14 cellular contexts compared by ENCODE assay signal in the genomic region with DNA sequence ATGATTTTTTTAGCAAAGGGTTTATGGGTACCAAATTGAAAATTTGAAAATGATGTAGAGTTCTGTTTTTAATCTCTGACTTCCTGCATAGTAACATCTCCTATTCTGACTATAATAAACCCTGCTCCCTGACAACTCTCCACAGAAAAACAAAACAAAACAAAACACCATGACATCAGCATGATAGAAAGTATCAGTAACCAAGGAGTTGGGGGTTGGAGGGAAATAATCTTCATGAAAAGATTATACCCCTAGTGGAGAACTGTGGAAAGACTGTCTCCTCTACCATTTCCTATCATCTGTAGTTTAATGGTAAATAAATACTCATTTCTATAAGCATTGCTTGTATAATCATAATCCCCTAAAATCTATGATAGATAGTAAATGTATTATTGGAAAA.
"Had no signal": no experiment of that assay in that cellular context is flagged by ENCODE, and none has a peak within 500 bp of the region (broad histone marks: within the 10 kb centered on the region; RNA-seq: fewer than 3 reads in every experiment).

No MANE protein-coding gene starts in this region.

- H3K36me3 ChIP-seq: heart right ventricle, tibial nerve, uterus had no signal

- ATAC-seq: heart right ventricle; left lobe of liver; stimulated activated memory B cell treated with anti-CD40 and anti-IgM and Interleukin-4, amounts not matched to agents 10 μg/mL and 1 μg/mL and 100 μg/mL, for 72 hours had no signal

- DNase-seq: activated B cell treated with CpG ODN at 0.5 μM for 24 hours; activated CD4-positive, alpha-beta T cell treated with anti-CD3 and anti-CD28 coated beads, Interleukin-2, amount 10 ng/mL, durations not matched to agents 24 days and 14 days; activated CD8-positive, alpha-beta memory T cell treated with anti-CD3 and anti-CD28 coated beads, Interleukin-2, amount 50 U/mL, for 48 hours; activated gamma-delta T cell; activated T-cell treated with anti-CD3 and anti-CD28 coated beads, Interleukin-2, amount 50 U/mL, for 72 hours; effector CD8-positive, alpha-beta T cell; heart right ventricle; islet precursor cell; naive B cell; stimulated activated CD4-positive, alpha-beta T cell treated with anti-CD3 and anti-CD28 coated beads, Interleukin-2, amount 100 ng/mL, for 48 hours; uterus had no signal

- H3K4me3 ChIP-seq: heart right ventricle, tibial nerve, uterus had no signal

- H3K4me1 ChIP-seq: heart right ventricle, tibial nerve, uterus had no signal

- H3K27ac ChIP-seq: heart right ventricle, tibial nerve, uterus had no signal

- H3K27me3 ChIP-seq: heart right ventricle, tibial nerve, uterus had no signal

- H3K9me3 ChIP-seq: heart right ventricle, tibial nerve, uterus had no signal
